Comparison of ENCODE assay signal across 1 cellular context in the genomic region with DNA sequence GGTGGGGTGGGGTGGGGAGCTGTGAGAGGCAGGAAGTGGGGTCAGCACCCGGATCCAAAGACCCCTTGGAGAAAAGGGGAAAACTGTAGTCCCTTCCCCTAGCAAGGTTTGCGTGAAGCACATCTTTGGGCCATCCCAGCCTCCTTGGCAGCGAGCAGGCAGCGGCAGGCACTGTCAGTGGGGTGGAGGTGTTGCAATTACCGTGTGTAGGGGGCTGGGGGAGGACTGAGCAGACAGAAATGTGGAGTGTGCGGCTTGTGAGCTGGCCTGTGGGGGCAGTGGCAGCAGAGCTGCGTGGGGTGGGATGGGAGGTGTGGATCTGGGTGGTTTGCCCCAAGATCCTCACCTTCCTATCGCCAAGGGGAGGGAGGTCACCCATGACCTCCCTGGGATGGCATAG.
TF ChIP-seq lines count a peak whose summit lies in the region.

No MANE protein-coding gene starts in this region.

TF ChIP-seq in GM23338, 12 proteins besides CTCF, POLR2A, EP300 and RAD21 (continued from another document):
- TF ChIP-seq ETS1 (IDR thresholded peaks at IDR 0.05) (no peak), STAT1 (IDR thresholded peaks at IDR 0.05; ENCODE audit: unreplicated experiment) (no peak), CREB1 (CRISPR knock-in tag; IDR thresholded peaks at IDR 0.05; ENCODE audit: low read depth) (no peak)
- TF ChIP-seq, protein P1, sequence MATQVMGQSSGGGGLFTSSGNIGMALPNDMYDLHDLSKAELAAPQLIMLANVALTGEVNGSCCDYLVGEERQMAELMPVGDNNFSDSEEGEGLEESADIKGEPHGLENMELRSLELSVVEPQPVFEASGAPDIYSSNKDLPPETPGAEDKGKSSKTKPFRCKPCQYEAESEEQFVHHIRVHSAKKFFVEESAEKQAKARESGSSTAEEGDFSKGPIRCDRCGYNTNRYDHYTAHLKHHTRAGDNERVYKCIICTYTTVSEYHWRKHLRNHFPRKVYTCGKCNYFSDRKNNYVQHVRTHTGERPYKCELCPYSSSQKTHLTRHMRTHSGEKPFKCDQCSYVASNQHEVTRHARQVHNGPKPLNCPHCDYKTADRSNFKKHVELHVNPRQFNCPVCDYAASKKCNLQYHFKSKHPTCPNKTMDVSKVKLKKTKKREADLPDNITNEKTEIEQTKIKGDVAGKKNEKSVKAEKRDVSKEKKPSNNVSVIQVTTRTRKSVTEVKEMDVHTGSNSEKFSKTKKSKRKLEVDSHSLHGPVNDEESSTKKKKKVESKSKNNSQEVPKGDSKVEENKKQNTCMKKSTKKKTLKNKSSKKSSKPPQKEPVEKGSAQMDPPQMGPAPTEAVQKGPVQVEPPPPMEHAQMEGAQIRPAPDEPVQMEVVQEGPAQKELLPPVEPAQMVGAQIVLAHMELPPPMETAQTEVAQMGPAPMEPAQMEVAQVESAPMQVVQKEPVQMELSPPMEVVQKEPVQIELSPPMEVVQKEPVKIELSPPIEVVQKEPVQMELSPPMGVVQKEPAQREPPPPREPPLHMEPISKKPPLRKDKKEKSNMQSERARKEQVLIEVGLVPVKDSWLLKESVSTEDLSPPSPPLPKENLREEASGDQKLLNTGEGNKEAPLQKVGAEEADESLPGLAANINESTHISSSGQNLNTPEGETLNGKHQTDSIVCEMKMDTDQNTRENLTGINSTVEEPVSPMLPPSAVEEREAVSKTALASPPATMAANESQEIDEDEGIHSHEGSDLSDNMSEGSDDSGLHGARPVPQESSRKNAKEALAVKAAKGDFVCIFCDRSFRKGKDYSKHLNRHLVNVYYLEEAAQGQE (IDR thresholded peaks at IDR 0.05; ENCODE audit: unreplicated experiment): no peak
